ENCODE assay signal across 18 cellular contexts in genomic region chr4:4663028-4663427, GRCh38.
"Had no signal": no experiment of that assay in that cellular context is flagged by ENCODE, and none has a peak within 500 bp of the region (broad histone marks: within the 10 kb centered on the region; RNA-seq: fewer than 3 reads in every experiment).

No MANE protein-coding gene starts in this region.

- H3K4me3 ChIP-seq: mucosa of descending colon had no signal

- H3K9me3 ChIP-seq: mucosa of descending colon had no signal

- FAIRE-seq: islet of Langerhans had no signal

- H3K27ac ChIP-seq: VCaP had no signal

- DNase-seq: activated CD4-positive, alpha-beta memory T cell treated with anti-CD3 and anti-CD28 coated beads, Interleukin-2, amount 10 ng/mL, durations not matched to agents 7 days and 5 days; activated CD4-positive, alpha-beta T cell treated with anti-CD3 and anti-CD28 coated beads for 36 hours; activated gamma-delta T cell treated with Interleukin-2 at 50 U/mL for 16 hours; activated naive CD8-positive, alpha-beta T cell treated with anti-CD3 and anti-CD28 coated beads for 36 hours; activated T-cell treated with anti-CD3 and anti-CD28 coated beads, Interleukin-2, amount 50 U/mL, for 72 hours; aorta; caudate nucleus; effector memory CD8-positive, alpha-beta T cell; head of caudate nucleus; mucosa of descending colon; natural killer cell; occipital lobe; stimulated activated CD4-positive, alpha-beta T cell treated with anti-CD3 and anti-CD28 coated beads, Interleukin-2, amount 100 ng/mL, for 24 hours; stimulated activated naive B cell treated with anti-CD40 and anti-IgM and Interleukin-4, amounts not matched to agents 10 μg/mL and 1 μg/mL and 100 μg/mL, for 72 hours had no signal

- ATAC-seq: activated CD4-positive, alpha-beta T cell treated with anti-CD3 and anti-CD28 coated beads for 36 hours; activated T-cell treated with anti-CD3 and anti-CD28 coated beads, Interleukin-2, amount 50 U/mL, for 72 hours; effector memory CD8-positive, alpha-beta T cell; left lobe of liver; mucosa of descending colon; natural killer cell; sciatic nerve; stimulated activated naive B cell treated with anti-CD40 and anti-IgM and Interleukin-4, amounts not matched to agents 10 μg/mL and 1 μg/mL and 100 μg/mL, for 72 hours had no signal
